Comparison of ENCODE assay signal across 1 cellular context in the genomic region with DNA sequence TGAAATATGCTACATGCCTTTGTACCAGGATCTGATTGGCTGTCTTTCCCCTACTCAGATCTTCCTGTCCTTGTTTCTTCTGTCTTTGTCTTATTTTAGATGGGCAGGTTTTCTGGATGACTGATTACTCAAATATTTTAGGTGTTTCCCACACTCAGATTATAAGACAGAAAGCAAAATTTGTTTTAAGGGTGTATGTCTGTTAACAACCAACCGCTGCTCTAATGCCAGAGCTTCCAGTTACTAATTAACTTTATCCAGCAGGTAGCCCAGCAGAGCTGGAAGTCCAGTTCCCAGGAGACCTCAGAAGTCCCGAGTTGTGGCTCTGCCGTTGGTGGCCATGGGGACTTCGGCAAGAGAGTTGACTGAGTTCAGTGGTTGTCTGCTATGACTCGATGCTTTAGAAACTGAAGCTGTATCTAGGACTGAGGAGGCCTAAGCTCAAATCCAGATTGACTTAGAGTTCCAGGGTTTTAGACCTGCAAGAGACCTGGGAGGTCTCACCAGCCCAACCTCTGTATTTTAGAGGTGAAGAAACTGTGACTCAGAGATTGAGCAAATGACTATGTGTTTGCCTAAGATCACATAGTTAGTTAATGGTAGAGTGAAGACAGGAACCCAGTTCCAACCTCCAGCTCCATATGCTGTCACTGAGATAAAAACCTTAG.
TF ChIP-seq lines count a peak whose summit lies in the region.

No MANE protein-coding gene starts in this region.

TF ChIP-seq in HepG2, 621 proteins besides CTCF, POLR2A, EP300 and RAD21 (continued from another document):
- peak; percentile 55; the same call in 1 of the 2 replicates for TF ChIP-seq ZNF143 (CRISPR knock-in tag; IDR thresholded peaks at IDR 0.05)
- no peak for TF ChIP-seq ZFP1 (CRISPR knock-in tag; IDR thresholded peaks at IDR 0.05)
- TF ChIP-seq RBM22 (optimal IDR thresholded peaks at IDR 0.05; ENCODE audit: low read length) = no peak
- TF ChIP-seq ZNF292 (CRISPR knock-in tag; IDR thresholded peaks at IDR 0.05; ENCODE audit: borderline replicate concordance, low read depth) = peak; percentile 85; the same call in 1 of the 2 replicates
- peak; percentile 58 for TF ChIP-seq YY1 (IDR thresholded peaks at IDR 0.05; ENCODE audit: insufficient read depth, insufficient replicate concordance, low read depth, low read length)
- TF ChIP-seq ZMYM3 (CRISPR knock-in tag; IDR thresholded peaks at IDR 0.05) = 0 out of 2 replicates have a peak, but pooled peaks have one; percentile 16
- TF ChIP-seq MYPOP (CRISPR knock-in tag; IDR thresholded peaks at IDR 0.05) = peak; percentile 79; the same call in 1 of the 2 replicates
- TF ChIP-seq, protein P1, sequence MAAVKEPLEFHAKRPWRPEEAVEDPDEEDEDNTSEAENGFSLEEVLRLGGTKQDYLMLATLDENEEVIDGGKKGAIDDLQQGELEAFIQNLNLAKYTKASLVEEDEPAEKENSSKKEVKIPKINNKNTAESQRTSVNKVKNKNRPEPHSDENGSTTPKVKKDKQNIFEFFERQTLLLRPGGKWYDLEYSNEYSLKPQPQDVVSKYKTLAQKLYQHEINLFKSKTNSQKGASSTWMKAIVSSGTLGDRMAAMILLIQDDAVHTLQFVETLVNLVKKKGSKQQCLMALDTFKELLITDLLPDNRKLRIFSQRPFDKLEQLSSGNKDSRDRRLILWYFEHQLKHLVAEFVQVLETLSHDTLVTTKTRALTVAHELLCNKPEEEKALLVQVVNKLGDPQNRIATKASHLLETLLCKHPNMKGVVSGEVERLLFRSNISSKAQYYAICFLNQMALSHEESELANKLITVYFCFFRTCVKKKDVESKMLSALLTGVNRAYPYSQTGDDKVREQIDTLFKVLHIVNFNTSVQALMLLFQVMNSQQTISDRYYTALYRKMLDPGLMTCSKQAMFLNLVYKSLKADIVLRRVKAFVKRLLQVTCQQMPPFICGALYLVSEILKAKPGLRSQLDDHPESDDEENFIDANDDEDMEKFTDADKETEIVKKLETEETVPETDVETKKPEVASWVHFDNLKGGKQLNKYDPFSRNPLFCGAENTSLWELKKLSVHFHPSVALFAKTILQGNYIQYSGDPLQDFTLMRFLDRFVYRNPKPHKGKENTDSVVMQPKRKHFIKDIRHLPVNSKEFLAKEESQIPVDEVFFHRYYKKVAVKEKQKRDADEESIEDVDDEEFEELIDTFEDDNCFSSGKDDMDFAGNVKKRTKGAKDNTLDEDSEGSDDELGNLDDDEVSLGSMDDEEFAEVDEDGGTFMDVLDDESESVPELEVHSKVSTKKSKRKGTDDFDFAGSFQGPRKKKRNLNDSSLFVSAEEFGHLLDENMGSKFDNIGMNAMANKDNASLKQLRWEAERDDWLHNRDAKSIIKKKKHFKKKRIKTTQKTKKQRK (IDR thresholded peaks at IDR 0.05; ENCODE audit: low read length) = no peak
- peak; percentile 89 for TF ChIP-seq CEBPG (CRISPR knock-in tag; IDR thresholded peaks at IDR 0.05)
- 0 out of 2 replicates have a peak, but pooled peaks have one; percentile 27 for TF ChIP-seq ZNF543 (CRISPR knock-in tag; IDR thresholded peaks at IDR 0.05)
- no peak for TF ChIP-seq ZNF34 (CRISPR knock-in tag; IDR thresholded peaks at IDR 0.05; ENCODE audit: borderline replicate concordance)
- 0 out of 2 replicates have a peak, but pooled peaks have one; percentile 32 for TF ChIP-seq HDAC2 (CRISPR knock-in tag; IDR thresholded peaks at IDR 0.05)
- no peak for TF ChIP-seq SMARCC2 (IDR thresholded peaks at IDR 0.05)
- no peak for TF ChIP-seq ZNF850 (CRISPR knock-in tag; conservative IDR thresholded peaks at IDR 0.05)
- no peak; the same call in 1 of the 2 replicates for TF ChIP-seq FOXO1 (CRISPR knock-in tag; IDR thresholded peaks at IDR 0.05)
- TF ChIP-seq MTF2 (CRISPR knock-in tag; IDR thresholded peaks at IDR 0.05; ENCODE audit: borderline replicate concordance) = no peak
- no peak for TF ChIP-seq TOPORS (CRISPR knock-in tag; IDR thresholded peaks at IDR 0.05)
- TF ChIP-seq ZBTB20 (CRISPR knock-in tag; IDR thresholded peaks at IDR 0.05; ENCODE audit: borderline replicate concordance, low read depth) = peak; percentile 69; the same call in 1 of the 2 replicates
- TF ChIP-seq, protein P2, sequence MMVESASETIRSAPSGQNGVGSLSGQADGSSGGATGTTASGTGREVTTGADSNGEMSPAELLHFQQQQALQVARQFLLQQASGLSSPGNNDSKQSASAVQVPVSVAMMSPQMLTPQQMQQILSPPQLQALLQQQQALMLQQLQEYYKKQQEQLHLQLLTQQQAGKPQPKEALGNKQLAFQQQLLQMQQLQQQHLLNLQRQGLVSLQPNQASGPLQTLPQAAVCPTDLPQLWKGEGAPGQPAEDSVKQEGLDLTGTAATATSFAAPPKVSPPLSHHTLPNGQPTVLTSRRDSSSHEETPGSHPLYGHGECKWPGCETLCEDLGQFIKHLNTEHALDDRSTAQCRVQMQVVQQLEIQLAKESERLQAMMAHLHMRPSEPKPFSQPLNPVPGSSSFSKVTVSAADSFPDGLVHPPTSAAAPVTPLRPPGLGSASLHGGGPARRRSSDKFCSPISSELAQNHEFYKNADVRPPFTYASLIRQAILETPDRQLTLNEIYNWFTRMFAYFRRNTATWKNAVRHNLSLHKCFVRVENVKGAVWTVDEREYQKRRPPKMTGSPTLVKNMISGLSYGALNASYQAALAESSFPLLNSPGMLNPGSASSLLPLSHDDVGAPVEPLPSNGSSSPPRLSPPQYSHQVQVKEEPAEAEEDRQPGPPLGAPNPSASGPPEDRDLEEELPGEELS (CRISPR knock-in tag; IDR thresholded peaks at IDR 0.05) = no peak; the same call in none of the 2 replicates
- no peak for TF ChIP-seq KDM4B (CRISPR knock-in tag; IDR thresholded peaks at IDR 0.05)
- peak; percentile 30; the same call in 1 of the 2 replicates for TF ChIP-seq TFAP4 (IDR thresholded peaks at IDR 0.05; ENCODE audit: borderline replicate concordance, low read depth)
- TF ChIP-seq XRCC5 (optimal IDR thresholded peaks at IDR 0.05; ENCODE audit: low read length) = no peak
- TF ChIP-seq AHR (CRISPR knock-in tag; IDR thresholded peaks at IDR 0.05) = no peak
- TF ChIP-seq HNF4G (IDR thresholded peaks at IDR 0.05; ENCODE audit: borderline replicate concordance, low read depth, low read length) = peak; percentile 29; the same call in 1 of the 2 replicates
- TF ChIP-seq HNF4G (CRISPR knock-in tag; IDR thresholded peaks at IDR 0.05; ENCODE audit: borderline replicate concordance, low read depth) = no peak
- no peak for TF ChIP-seq ZNF567 (CRISPR knock-in tag; IDR thresholded peaks at IDR 0.05; ENCODE audit: borderline replicate concordance)
- peak; percentile 66; the same call in 1 of the 2 replicates for TF ChIP-seq ZNF317 (CRISPR knock-in tag; IDR thresholded peaks at IDR 0.05)
- no peak for TF ChIP-seq ZNF253 (CRISPR knock-in tag; IDR thresholded peaks at IDR 0.05; ENCODE audit: borderline replicate concordance)
- TF ChIP-seq TAF1 (CRISPR knock-in tag; IDR thresholded peaks at IDR 0.05) = peak; percentile 34; the same call in 1 of the 2 replicates
